ENCODE assay signal across 8 cellular contexts in genomic region chr6:43427406-43428111, GRCh38. TPM values are rescaled to one million over a fixed set of nuclear protein-coding genes. Genes with fewer than 3 reads are reported as not detected.
DNase-seq lines count a peak whose midpoint lies in the region; ATAC-seq and TF ChIP-seq lines count a peak whose summit lies in the region.

Gene ABCC10 (plus strand): TSS chr6:43427541. CDS start chr6:43427979, 438 bp downstream.

- no peaks in the 10 kb centered on the region for H3K27me3 ChIP-seq in BLaER1 treated with 17β-estradiol and CSF1 and Interleukin-3, amounts not matched to agents 10 nM and 100 nM
- H3K27me3 ChIP-seq in colonic mucosa (no peaks in the 10 kb centered on the region), layer of hippocampus (ENCODE audit: control insufficient read depth, insufficient read depth, low read length) (no peaks in the 10 kb centered on the region)

- H3K27ac ChIP-seq in BLaER1 treated with 17β-estradiol and CSF1 and Interleukin-3, amounts not matched to agents 10 nM and 100 nM, result peak within 1 kb of the TSS; percentile 49 to 88 (median 79)
- peak within 1 kb of the TSS; percentile 86 for H3K27ac ChIP-seq in colonic mucosa
- peak within 1 kb of the TSS; percentile 75 for H3K27ac ChIP-seq in layer of hippocampus (ENCODE audit: low read depth, low read length)

- H4K20me1 ChIP-seq in BLaER1 treated with 17β-estradiol and CSF1 and Interleukin-3, amounts not matched to agents 10 nM and 100 nM, result peaks cover 0 to 9% (median 4%) of the 10 kb centered on the region in 11 experiments; a peak in 5 of 22 replicates

- H3K4me2 ChIP-seq in BLaER1 treated with 17β-estradiol and CSF1 and Interleukin-3, amounts not matched to agents 10 nM and 100 nM, result peak within 1 kb of the TSS; percentile 85 to 94 (median 89)

- DNase-seq in GM19240 (ENCODE audit: insufficient read length, low spot score) (peak; percentile 96), NCI-H526 (lab: John Stamatoyannopoulos, UW) (peak; percentile 95 to 97), colonic mucosa (peak; percentile 97)
- peak; percentile 97 for DNase-seq in activated CD4-positive, alpha-beta T cell treated with anti-CD3 and anti-CD28 coated beads for 48 hours
- DNase-seq in stimulated activated CD4-positive, alpha-beta T cell treated with anti-CD3 and anti-CD28 coated beads, Interleukin-1b, Interleukin-23, amount 100 ng/mL, for 4 hours (ENCODE audit: low read depth in 2 of 2), result peak; percentile 84 to 90

- peaks cover 8 to 21% (median 16%) of the 10 kb centered on the region in 11 experiments; a peak in 21 of 22 replicates for H3K36me3 ChIP-seq in BLaER1 treated with 17β-estradiol and CSF1 and Interleukin-3, amounts not matched to agents 10 nM and 100 nM
- no peaks in the 10 kb centered on the region for H3K36me3 ChIP-seq in colonic mucosa

- peaks cover 0 to 31% (median 20%) of the 10 kb centered on the region in 11 experiments; a peak in 15 of 22 replicates for H3K9me3 ChIP-seq in BLaER1 treated with 17β-estradiol and CSF1 and Interleukin-3, amounts not matched to agents 10 nM and 100 nM (replicated peaks in 1 of 11)
- H3K9me3 ChIP-seq in colonic mucosa, result no peaks in the 10 kb centered on the region

- peak within 1 kb of the TSS; percentile 71 to 88 (median 80) for H3K4me3 ChIP-seq in BLaER1 treated with 17β-estradiol and CSF1 and Interleukin-3, amounts not matched to agents 10 nM and 100 nM
- peak within 1 kb of the TSS; percentile 94 for H3K4me3 ChIP-seq in colonic mucosa

- peaks cover 16 to 24% (median 23%) of the 10 kb centered on the region in 10 experiments for H3K4me1 ChIP-seq in BLaER1 treated with 17β-estradiol and CSF1 and Interleukin-3, amounts not matched to agents 10 nM and 100 nM
- H3K4me1 ChIP-seq in colonic mucosa, result peaks cover 5% of the 10 kb centered on the region

- intact Hi-C loops in colonic mucosa (cut with DNase I), result no loop called here

- peak; percentile 14 for TF ChIP-seq CTCF in colonic mucosa (IDR thresholded peaks at IDR 0.05)

- H3K9ac ChIP-seq in BLaER1 treated with 17β-estradiol and CSF1 and Interleukin-3, amounts not matched to agents 10 nM and 100 nM, result peak within 1 kb of the TSS; percentile 81 to 91 (median 87)
- H3K9ac ChIP-seq in colonic mucosa (ENCODE audit: low read depth in 2 of 2, low read length in 2 of 2), result peak within 1 kb of the TSS; percentile 76 to 98

- peak; percentile 92 for ATAC-seq in HG03460 (IDR thresholded peaks at IDR 0.05; ENCODE audit: unreplicated experiment)

RNA-seq across cellular contexts. Expression of gene ABCC10, which starts in this region (rescaled TPM):
- 10 to 100 TPM; 22.9 to 33.9 TPM for total RNA-seq in colonic mucosa

Comparison
In these comparisons a context has a peak if more than half of its experiments do, and no peak if none do; other contexts are left out.
1. Peak in every context shown above with its lines: DNase-seq, ATAC-seq, H3K4me3 ChIP-seq and H3K27ac ChIP-seq.